ENCODE assay signal across 11 cellular contexts in genomic region chr6:63804381-63804956, GRCh38.
A peak's percentile ranks its signal among the peaks of the same experiment; 100 is the strongest.
DNase-seq lines count a peak whose midpoint lies in the region; ATAC-seq, FAIRE-seq and TF ChIP-seq lines count a peak whose summit lies in the region.
"Had no signal": no experiment of that assay in that cellular context is flagged by ENCODE, and none has a peak within 500 bp of the region (broad histone marks: within the 10 kb centered on the region; RNA-seq: fewer than 3 reads in every experiment).

No MANE protein-coding gene starts in this region.

- peak overlapping the region; percentile 92 for H3K27ac ChIP-seq in keratinocyte (ENCODE audit: control insufficient read depth, insufficient read depth, low read length)

- no peaks in the 10 kb centered on the region for H3K79me2 ChIP-seq in keratinocyte (ENCODE audit: control insufficient read depth, insufficient read depth, low read length)

- DNase-seq in AG08395 (ENCODE audit: low spot score) (peak; percentile 66), HT1080 (ENCODE audit: low read depth) (peak; percentile 97), adipocyte (ENCODE audit: low read depth) (peak; percentile 30), keratinocyte (ENCODE audit: low read depth, low spot score) (peak; percentile 23), T-helper 2 cell (no peak), cortex of kidney (lab: John Stamatoyannopoulos, UW) (no peak)
- DNase-seq: activated CD8-positive, alpha-beta memory T cell treated with anti-CD3 and anti-CD28 coated beads, Interleukin-2, amount 50 U/mL, for 48 hours; CD4-positive, alpha-beta T cell; NCI-H2107 had no signal

- dilution Hi-C loops in keratinocyte (cut with MboI; ENCODE audit: extremely low pct_ligation_motif_present, low sequenced_read_pairs) = no loop called here

- H3K4me3 ChIP-seq in adipocyte (ENCODE audit: low read length) (no peak overlapping the region), keratinocyte (ENCODE audit: control insufficient read depth in 2 of 3, extremely low read depth in 1 of 3, insufficient read depth in 2 of 3, low read depth in 1 of 3, low read length in 3 of 3) (no peak overlapping the region)

- no peaks in the 10 kb centered on the region for H3K27me3 ChIP-seq in adipocyte (replicated peaks; ENCODE audit: control insufficient read depth, insufficient read depth, low read length)
- no peaks in the 10 kb centered on the region for H3K27me3 ChIP-seq in keratinocyte (ENCODE audit: control insufficient read depth, extremely low read depth, insufficient read depth, low read length)

- TF ChIP-seq CTCF in keratinocyte (optimal IDR thresholded peaks at IDR 0.05 in 1 of 3, IDR thresholded peaks at IDR 0.05 in 1 of 3, conservative IDR thresholded peaks at IDR 0.05 in 1 of 3; ENCODE audit: extremely low read depth in 1 of 3, insufficient read depth in 2 of 3, low read length in 3 of 3) = no peak

- no peak for ATAC-seq in GM21723 (IDR thresholded peaks at IDR 0.05; ENCODE audit: unreplicated experiment)
- ATAC-seq in GM21619 (IDR thresholded peaks at IDR 0.05; ENCODE audit: unreplicated experiment) = no peak

- H2AFZ ChIP-seq in keratinocyte (ENCODE audit: control insufficient read depth, low read length) = no peak overlapping the region

- no peaks in the 10 kb centered on the region for H4K20me1 ChIP-seq in keratinocyte (ENCODE audit: control insufficient read depth, extremely low read depth, insufficient read depth, low read length)

- H3K36me3 ChIP-seq in adipocyte (ENCODE audit: control insufficient read depth, insufficient read depth, low read length, severe bottlenecking) = no peaks in the 10 kb centered on the region
- no peaks in the 10 kb centered on the region for H3K36me3 ChIP-seq in keratinocyte (ENCODE audit: control insufficient read depth in 2 of 2, extremely low read depth in 1 of 2, insufficient read depth in 2 of 2, low read length in 2 of 2)

- H3K9me3 ChIP-seq in adipocyte (ENCODE audit: control insufficient read depth, low read length) = no peaks in the 10 kb centered on the region
- no peaks in the 10 kb centered on the region for H3K9me3 ChIP-seq in keratinocyte (ENCODE audit: control insufficient read depth, low read depth, low read length)

- H3K4me1 ChIP-seq in adipocyte (ENCODE audit: control insufficient read depth, insufficient read depth, low read length) = peaks cover 28% of the 10 kb centered on the region
- peaks cover 34% of the 10 kb centered on the region for H3K4me1 ChIP-seq in keratinocyte (ENCODE audit: control insufficient read depth, extremely low read depth, insufficient read depth, low read length)

- FAIRE-seq in keratinocyte (lab: Jason Lieb, UNC) = peak; percentile 96

- peak overlapping the region; percentile 15 for H3K9ac ChIP-seq in adipocyte (ENCODE audit: low read length)
- no peak overlapping the region for H3K9ac ChIP-seq in keratinocyte (ENCODE audit: control insufficient read depth, extremely low read depth, insufficient read depth, low read length)

- no peaks in the 10 kb centered on the region for H3K9me1 ChIP-seq in keratinocyte (ENCODE audit: control insufficient read depth, extremely low read depth, insufficient read depth, low read length)

- H3K4me2 ChIP-seq in keratinocyte (ENCODE audit: control insufficient read depth, extremely low read depth, insufficient read depth, low read depth, low read length) = peak overlapping the region; percentile 83

Comparison
In these comparisons a context has a peak if more than half of its experiments do, and no peak if none do; other contexts are left out.
1. DNase-seq: peak in AG08395 (single experiment), HT1080 (single experiment), adipocyte (single experiment) and keratinocyte (single experiment); none in T-helper 2 cell (0 of 5) and cortex of kidney (single experiment).